ENCODE assay signal across 13 cellular contexts in the genomic region with DNA sequence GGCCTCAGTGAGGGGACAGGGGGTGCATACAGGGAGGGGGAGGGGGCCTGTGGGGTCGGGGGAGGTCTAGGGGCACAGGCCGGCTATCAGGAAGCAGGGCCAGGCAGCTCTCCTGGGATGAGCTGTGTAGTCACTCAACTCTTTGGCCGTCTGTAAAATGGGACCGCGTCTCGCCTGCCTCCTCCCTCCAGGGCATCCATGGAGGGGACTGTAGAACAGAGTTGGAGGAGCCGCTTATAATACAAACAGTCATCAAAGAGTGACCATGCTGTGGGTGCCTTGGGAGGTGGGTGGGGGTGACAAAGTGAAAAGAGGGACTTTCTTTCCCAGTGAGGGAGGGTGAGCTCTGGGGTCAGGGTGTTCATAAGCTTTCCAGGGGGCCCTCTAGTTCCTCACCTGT.
DNase-seq lines count a peak whose midpoint lies in the region; TF ChIP-seq lines count a peak whose summit lies in the region.
"Had no signal": no experiment of that assay in that cellular context is flagged by ENCODE, and none has a peak within 500 bp of the region (broad histone marks: within the 10 kb centered on the region; RNA-seq: fewer than 3 reads in every experiment).

No MANE protein-coding gene starts in this region.

- H3K4me3 ChIP-seq in HL-60 (replicated peaks; ENCODE audit: insufficient read depth, low read length) (no peak overlapping the region), ascending aorta (no peak overlapping the region), muscle layer of colon (ENCODE audit: low read depth in 1 of 2, low read length in 2 of 2) (no peak overlapping the region), subcutaneous abdominal adipose tissue (ENCODE audit: low read depth in 1 of 5, low read length in 5 of 5) (no peak overlapping the region)

- H3K4me1 ChIP-seq in ascending aorta (peaks cover 35 to 73% of the 10 kb centered on the region in 2 donors), muscle layer of colon (ENCODE audit: insufficient read depth, low read length) (peaks cover 53% of the 10 kb centered on the region), subcutaneous abdominal adipose tissue (ENCODE audit: control insufficient read depth in 5 of 5, insufficient read depth in 5 of 5, low read length in 5 of 5) (peaks cover 30 to 75% (median 74%) of the 10 kb centered on the region in 5 donors)

- H3K27me3 ChIP-seq in HL-60 (ENCODE audit: insufficient read depth, poor library complexity, severe bottlenecking) (no peaks in the 10 kb centered on the region), ascending aorta (no peaks in the 10 kb centered on the region), muscle layer of colon (ENCODE audit: control insufficient read depth in 1 of 2, insufficient read depth in 2 of 2, low read length in 2 of 2) (no peaks in the 10 kb centered on the region), subcutaneous abdominal adipose tissue (ENCODE audit: control insufficient read depth in 5 of 5, insufficient read depth in 4 of 5, low read length in 5 of 5) (no peaks in the 10 kb centered on the region)

- intact Hi-C loops in ascending aorta (cut with DNase I) = loop anchor here (2.0 kb wide), 1 partner anchor 37 kb away; no protein-coding TSS in a partner anchor

- no peaks in the 10 kb centered on the region for H3K9me3 ChIP-seq in ascending aorta
- H3K9me3 ChIP-seq in muscle layer of colon (ENCODE audit: low read length) = no peaks in the 10 kb centered on the region
- H3K9me3 ChIP-seq in subcutaneous abdominal adipose tissue (ENCODE audit: control insufficient read depth in 5 of 5, low read length in 5 of 5) = no peaks in the 10 kb centered on the region
- H3K9me3 ChIP-seq: neutrophil had no signal

- H3K36me3 ChIP-seq in ascending aorta (no peaks in the 10 kb centered on the region), muscle layer of colon (ENCODE audit: insufficient read depth, low read length) (no peaks in the 10 kb centered on the region), subcutaneous abdominal adipose tissue (ENCODE audit: control insufficient read depth in 5 of 5, insufficient read depth in 5 of 5, low read length in 5 of 5) (no peaks in the 10 kb centered on the region)
- H3K36me3 ChIP-seq: neutrophil had no signal

- H3K27ac ChIP-seq in HL-60 (replicated peaks) (peak overlapping the region; percentile 77), ascending aorta (peak overlapping the region; percentile 88 to 90), muscle layer of colon (ENCODE audit: low read depth, low read length) (peak overlapping the region; percentile 46), subcutaneous abdominal adipose tissue (ENCODE audit: low read depth, low read length) (peak overlapping the region; percentile 83)
- H3K27ac ChIP-seq: neutrophil, VCaP had no signal

- TF ChIP-seq CTCF in HL-60 (IDR thresholded peaks at IDR 0.05; ENCODE audit: insufficient read depth, low read length) (no peak), ascending aorta (IDR thresholded peaks at IDR 0.05) (no peak)

- H3K9ac ChIP-seq in muscle layer of colon (ENCODE audit: low read length) (no peak overlapping the region), subcutaneous abdominal adipose tissue (ENCODE audit: low read length in 5 of 5) (no peak overlapping the region)

- DNase-seq in HL-60 (ENCODE audit: low read depth in 1 of 2, low spot score in 1 of 2) (no peak), ascending aorta (ENCODE audit: low spot score in 2 of 2) (no peak), DMS 273 treated with DMSO at 0.1 percent for 48 hours (lab: John Stamatoyannopoulos, UW) (no peak), COR-L47 (lab: John Stamatoyannopoulos, UW) (no peak), OCI-M1 (lab: John Stamatoyannopoulos, UW) (no peak)
- DNase-seq in activated CD8-positive, alpha-beta memory T cell treated with anti-CD3 and anti-CD28 coated beads for 24 hours = no peak
- DNase-seq: central memory CD4-positive, alpha-beta T cell; NCI-H1092; trophoblast cell had no signal
